Comparison of ENCODE assay signal across 1 cellular context in genomic region chr18:63788447-63789096, GRCh38.
TF ChIP-seq lines count a peak whose summit lies in the region.

No MANE protein-coding gene starts in this region.

TF ChIP-seq in SK-N-SH, 30 proteins besides CTCF, POLR2A, EP300 and RAD21 (continued from another document):
- TF ChIP-seq ZBTB33 (IDR thresholded peaks at IDR 0.05; ENCODE audit: borderline replicate concordance, low read depth) (no peak; the same call in 1 of the 2 replicates), NFIC (IDR thresholded peaks at IDR 0.05; ENCODE audit: borderline replicate concordance) (peak; percentile 25; the same call in 1 of the 2 replicates), EZH2phosphoT487 (IDR thresholded peaks at IDR 0.05; ENCODE audit: borderline replicate concordance, low read depth) (no peak), FOSL2 (IDR thresholded peaks at IDR 0.05; ENCODE audit: borderline replicate concordance, low read depth) (peak; percentile 98), CHD2 (IDR thresholded peaks at IDR 0.05; ENCODE audit: low read length, partially characterized antibody) (no peak), POLR2AphosphoS5 (IDR thresholded peaks at IDR 0.05; ENCODE audit: low read depth, low read length) (peak; percentile 35; the same call in 1 of the 2 replicates), YY1 (IDR thresholded peaks at IDR 0.05; ENCODE audit: low read depth) (no peak)
